Comparison of ENCODE assay signal across 15 cellular contexts in genomic region chr16:16867994-16868393, GRCh38.
"Had no signal": no experiment of that assay in that cellular context is flagged by ENCODE, and none has a peak within 500 bp of the region (broad histone marks: within the 10 kb centered on the region; RNA-seq: fewer than 3 reads in every experiment).

No MANE protein-coding gene starts in this region.

- ATAC-seq: activated CD4-positive, alpha-beta T cell treated with anti-CD3 and anti-CD28 coated beads for 36 hours; activated CD8-positive, alpha-beta memory T cell treated with anti-CD3 and anti-CD28 coated beads, Interleukin-2, amount 10 ng/mL, durations not matched to agents 7 days and 5 days; natural killer cell treated with Interleukin-12 subunit alpha and Interleukin-12 subunit beta and Interleukin-15 and Interleukin-18, amount 100 ng/mL, for 72 hours; right cardiac atrium had no signal

- H3K4me3 ChIP-seq: cardiac muscle cell, lung, prostate gland, stomach, vagina had no signal

- H3K27ac ChIP-seq: prostate gland, stomach, vagina had no signal

- H3K4me1 Mint-ChIP-seq: activated CD4-positive, alpha-beta T cell treated with anti-CD3 and anti-CD28 coated beads for 36 hours; activated CD8-positive, alpha-beta memory T cell treated with anti-CD3 and anti-CD28 coated beads, Interleukin-2, amount 10 ng/mL, durations not matched to agents 7 days and 5 days; mesothelial cell of epicardium had no signal

- H3K9me3 Mint-ChIP-seq: mesothelial cell of epicardium; natural killer cell treated with Interleukin-12 subunit alpha and Interleukin-12 subunit beta and Interleukin-15 and Interleukin-18, amount 100 ng/mL, for 72 hours had no signal

- H3K4me1 ChIP-seq: prostate gland, stomach, vagina had no signal

- H3K36me3 ChIP-seq: cardiac muscle cell, prostate gland, stomach, vagina had no signal

- H3K9me3 ChIP-seq: prostate gland, stomach, vagina had no signal

- H3K27me3 ChIP-seq: cardiac muscle cell, vagina had no signal

- H3K4me3 Mint-ChIP-seq: activated CD4-positive, alpha-beta T cell treated with anti-CD3 and anti-CD28 coated beads for 36 hours; activated CD8-positive, alpha-beta memory T cell treated with anti-CD3 and anti-CD28 coated beads, Interleukin-2, amount 10 ng/mL, durations not matched to agents 7 days and 5 days; activated naive CD8-positive, alpha-beta T cell; mesothelial cell of epicardium; natural killer cell treated with Interleukin-12 subunit alpha and Interleukin-12 subunit beta and Interleukin-15 and Interleukin-18, amount 100 ng/mL, for 72 hours had no signal

- H3K27ac Mint-ChIP-seq: activated CD4-positive, alpha-beta T cell treated with anti-CD3 and anti-CD28 coated beads for 36 hours; activated CD8-positive, alpha-beta memory T cell treated with anti-CD3 and anti-CD28 coated beads, Interleukin-2, amount 10 ng/mL, durations not matched to agents 7 days and 5 days; activated naive CD8-positive, alpha-beta T cell; mesothelial cell of epicardium; natural killer cell treated with Interleukin-12 subunit alpha and Interleukin-12 subunit beta and Interleukin-15 and Interleukin-18, amount 100 ng/mL, for 72 hours had no signal

- DNase-seq: activated CD4-positive, alpha-beta T cell treated with anti-CD3 and anti-CD28 coated beads for 36 hours; activated CD4-positive, alpha-beta T cell treated with anti-CD3 and anti-CD28 coated beads, Interleukin-2, amount 50 U/mL, for 48 hours; activated CD8-positive, alpha-beta memory T cell treated with anti-CD3 and anti-CD28 coated beads, Interleukin-2, amount 10 ng/mL, durations not matched to agents 7 days and 5 days; dermis blood vessel endothelial cell; effector memory CD4-positive, alpha-beta T cell; right cardiac atrium; stomach; trophoblast cell had no signal

- H3K36me3 Mint-ChIP-seq: activated CD8-positive, alpha-beta memory T cell treated with anti-CD3 and anti-CD28 coated beads, Interleukin-2, amount 10 ng/mL, durations not matched to agents 7 days and 5 days; activated naive CD8-positive, alpha-beta T cell; mesothelial cell of epicardium; natural killer cell treated with Interleukin-12 subunit alpha and Interleukin-12 subunit beta and Interleukin-15 and Interleukin-18, amount 100 ng/mL, for 72 hours had no signal
